ENCODE assay signal across 20 cellular contexts in genomic region chr15:24756101-24756500, GRCh38.
"Had no signal": no experiment of that assay in that cellular context is flagged by ENCODE, and none has a peak within 500 bp of the region (broad histone marks: within the 10 kb centered on the region; RNA-seq: fewer than 3 reads in every experiment).

No MANE protein-coding gene starts in this region.

- H3K9me3 ChIP-seq: esophagus muscularis mucosa, gastroesophageal sphincter had no signal

- DNase-seq: dermis blood vessel endothelial cell; dorsolateral prefrontal cortex; effector CD4-positive, alpha-beta T cell; effector memory CD4-positive, alpha-beta T cell; foreskin keratinocyte; heart left ventricle; hypothalamus; left cardiac atrium; left lung; left ventricle myocardium superior; lower lobe of right lung; mesenchymal stem cell; mucosa of descending colon; naive B cell; naive thymus-derived CD8-positive, alpha-beta T cell had no signal

- H3K27ac Mint-ChIP-seq: mesothelial cell of epicardium; naive B cell; naive thymus-derived CD8-positive, alpha-beta T cell had no signal

- H3K27me3 ChIP-seq: esophagus muscularis mucosa, foreskin keratinocyte, hepatocyte, left lung had no signal

- H3K27me3 Mint-ChIP-seq: naive B cell had no signal

- H3K36me3 ChIP-seq: esophagus muscularis mucosa, gastroesophageal sphincter, heart left ventricle, left lung, lower lobe of right lung had no signal

- H3K4me3 Mint-ChIP-seq: mesothelial cell of epicardium; naive B cell; naive thymus-derived CD8-positive, alpha-beta T cell had no signal

- H3K36me3 Mint-ChIP-seq: mesothelial cell of epicardium, naive B cell had no signal

- H3K4me1 ChIP-seq: esophagus muscularis mucosa, foreskin keratinocyte, gastroesophageal sphincter, heart left ventricle, left lung, lower lobe of right lung had no signal

- H3K4me1 Mint-ChIP-seq: mesothelial cell of epicardium; naive B cell; naive thymus-derived CD8-positive, alpha-beta T cell had no signal

- H3K4me3 ChIP-seq: coronary artery, dorsolateral prefrontal cortex, esophagus muscularis mucosa, gastroesophageal sphincter, heart left ventricle, hepatocyte, left lung, lower lobe of right lung, mucosa of descending colon had no signal

- H3K27ac ChIP-seq: coronary artery, dorsolateral prefrontal cortex, esophagus muscularis mucosa, foreskin keratinocyte, gastroesophageal sphincter, heart left ventricle, hepatocyte, left lung, lower lobe of right lung had no signal
